ENCODE assay signal across 22 cellular contexts in genomic region chr2:127589876-127590275, GRCh38. TPM values are rescaled to one million over a fixed set of nuclear protein-coding genes. Genes with fewer than 3 reads are reported as not detected.
"Had no signal": no experiment of that assay in that cellular context is flagged by ENCODE, and none has a peak within 500 bp of the region (broad histone marks: within the 10 kb centered on the region; RNA-seq: fewer than 3 reads in every experiment).

No MANE protein-coding gene starts in this region.

- H2AFZ ChIP-seq: neural progenitor cell had no signal

- H3K27ac ChIP-seq: brain microvascular endothelial cell, gastroesophageal sphincter, heart right ventricle, neural progenitor cell, tibial artery had no signal

- H3K4me2 ChIP-seq: neural progenitor cell had no signal

- H3K9me3 ChIP-seq: gastroesophageal sphincter, heart right ventricle, tibial artery had no signal

- H3K36me3 ChIP-seq: brain microvascular endothelial cell, gastroesophageal sphincter, heart right ventricle, neural progenitor cell, tibial artery had no signal

- H3K9ac ChIP-seq: neural progenitor cell had no signal

- H3K4me1 ChIP-seq: gastroesophageal sphincter, neural progenitor cell, tibial artery had no signal

- DNase-seq: activated CD4-positive, alpha-beta T cell treated with anti-CD3 and anti-CD28 coated beads for 1 hour; activated CD4-positive, alpha-beta T cell treated with anti-CD3 and anti-CD28 coated beads, Interleukin-2, amount 50 U/mL, for 4 hours; activated naive CD8-positive, alpha-beta T cell treated with anti-CD3 and anti-CD28 coated beads for 36 hours; activated T-cell treated with anti-CD3 and anti-CD28 coated beads, Interleukin-2, amount 50 U/mL, for 48 hours; anterior cingulate cortex; brain microvascular endothelial cell; cerebellar nuclear complex; dermis blood vessel endothelial cell; erythroblast; heart right ventricle; left colon; midbrain; retina; stimulated activated CD4-positive, alpha-beta T cell treated with anti-CD3 and anti-CD28 coated beads, Interleukin-2, amount 100 ng/mL, for 48 hours; stimulated activated naive B cell treated with anti-CD40 and anti-IgM and Interleukin-4, amounts not matched to agents 10 μg/mL and 1 μg/mL and 100 μg/mL, for 72 hours; T-helper 1 cell had no signal

- H3K4me3 ChIP-seq: gastroesophageal sphincter, heart right ventricle, neural progenitor cell, tibial artery had no signal

- H3K27me3 ChIP-seq: brain microvascular endothelial cell, gastroesophageal sphincter, heart right ventricle, neural progenitor cell, tibial artery had no signal

RNA-seq across cellular contexts. Expression of gene MYO7B, which starts 54.4 kb away (rescaled TPM):
- total RNA-seq: dermis blood vessel endothelial cell, myocyte had no signal

RNA-seq across cellular contexts. Expression of gene GPR17, which starts 56.1 kb away (rescaled TPM):
- total RNA-seq: activated naive CD8-positive, alpha-beta T cell treated with anti-CD3 and anti-CD28 coated beads for 36 hours; dermis blood vessel endothelial cell; lung microvascular endothelial cell; myocyte; subcutaneous adipose tissue had no signal
